ENCODE assay signal across 6 cellular contexts in genomic region chr19:14091885-14092462, GRCh38. TPM values are rescaled to one million over a fixed set of nuclear protein-coding genes. Genes with fewer than 3 reads are reported as not detected.
DNase-seq lines count a peak whose midpoint lies in the region; ATAC-seq lines count a peak whose summit lies in the region.

No MANE protein-coding gene starts in this region.

- H3K4me1 Mint-ChIP-seq in activated T-cell treated with anti-CD3 and anti-CD28 coated beads, Interleukin-2, amount 50 U/mL, for 72 hours (ENCODE audit: low read depth) = peaks cover 15% of the 10 kb centered on the region

- DNase-seq in activated T-cell treated with anti-CD3 and anti-CD28 coated beads, Interleukin-2, amount 50 U/mL, for 72 hours = peak; percentile 56 to 73
- no peak for DNase-seq in activated T-cell treated with anti-CD3 and anti-CD28 coated beads for 4 hours
- DNase-seq in activated CD4-positive, alpha-beta T cell treated with anti-CD3 and anti-CD28 coated beads for 48 hours = peak; percentile 57
- no peak for DNase-seq in NCI-H2029 treated with DMSO at 0.1 percent for 48 hours (lab: John Stamatoyannopoulos, UW)
- no peak for DNase-seq in NOMO-1 (lab: John Stamatoyannopoulos, UW; ENCODE audit: unreplicated experiment in 2 of 2)

- H3K4me3 Mint-ChIP-seq in activated T-cell treated with anti-CD3 and anti-CD28 coated beads, Interleukin-2, amount 50 U/mL, for 72 hours = peak overlapping the region; percentile 98

- ATAC-seq in activated T-cell treated with anti-CD3 and anti-CD28 coated beads, Interleukin-2, amount 50 U/mL, for 72 hours (replicated peaks in 1 of 2) = peak; percentile 21 to 27

- H3K36me3 Mint-ChIP-seq in activated T-cell treated with anti-CD3 and anti-CD28 coated beads, Interleukin-2, amount 50 U/mL, for 72 hours (ENCODE audit: insufficient read depth in 2 of 2) = peaks cover 9 to 25% of the 10 kb centered on the region in 2 donors

- H3K9me3 ChIP-seq in iPS-18c (ENCODE audit: control insufficient read depth, insufficient read depth, low read length) = peaks cover 3% of the 10 kb centered on the region

- H3K27ac Mint-ChIP-seq in activated T-cell treated with anti-CD3 and anti-CD28 coated beads, Interleukin-2, amount 50 U/mL, for 72 hours = peak overlapping the region; percentile 97

- no peaks in the 10 kb centered on the region for H3K27me3 Mint-ChIP-seq in activated T-cell treated with anti-CD3 and anti-CD28 coated beads, Interleukin-2, amount 50 U/mL, for 72 hours (ENCODE audit: low read depth)

- H3K9me3 Mint-ChIP-seq in activated T-cell treated with anti-CD3 and anti-CD28 coated beads, Interleukin-2, amount 50 U/mL, for 72 hours = peaks cover 2 to 4% of the 10 kb centered on the region in 2 donors

- H3K4me3 ChIP-seq in iPS-18c (ENCODE audit: insufficient read depth, low read depth, low read length) = peak overlapping the region; percentile 86

RNA-seq across cellular contexts. Expression of gene SAMD1, which starts 1.4 kb away (rescaled TPM):
- total RNA-seq in activated T-cell treated with anti-CD3 and anti-CD28 coated beads, Interleukin-2, amount 50 U/mL, for 72 hours = 10 to 100 TPM; 41.6 to 77.1 TPM

RNA-seq across cellular contexts. Expression of gene C19orf67, which starts 6.4 kb away (rescaled TPM):
- total RNA-seq in activated T-cell treated with anti-CD3 and anti-CD28 coated beads, Interleukin-2, amount 50 U/mL, for 72 hours = not detected

RNA-seq across cellular contexts. Expression of gene MISP3, which starts 19.4 kb away (rescaled TPM):
- total RNA-seq in activated T-cell treated with anti-CD3 and anti-CD28 coated beads, Interleukin-2, amount 50 U/mL, for 72 hours = 1 to 10 TPM; 4.6 to 5.8 TPM

RNA-seq across cellular contexts. Expression of gene PRKACA, which starts 25.6 kb away (rescaled TPM):
- 10 to 100 TPM; 67.7 to 75.0 TPM for total RNA-seq in activated T-cell treated with anti-CD3 and anti-CD28 coated beads, Interleukin-2, amount 50 U/mL, for 72 hours

RNA-seq across cellular contexts. Expression of gene PALM3, which starts 30.1 kb away (rescaled TPM):
- total RNA-seq in activated T-cell treated with anti-CD3 and anti-CD28 coated beads, Interleukin-2, amount 50 U/mL, for 72 hours = under 1 TPM in 1 of 2 donors, not detected in 1; 0.10 TPM

Comparison
In these comparisons a context has a peak if more than half of its experiments do, and no peak if none do; other contexts are left out.
1. DNase-seq: peak in activated T-cell treated with anti-CD3 and anti-CD28 coated beads, Interleukin-2, amount 50 U/mL, for 72 hours (2 of 2) and activated CD4-positive, alpha-beta T cell treated with anti-CD3 and anti-CD28 coated beads for 48 hours (single experiment); none in activated T-cell treated with anti-CD3 and anti-CD28 coated beads for 4 hours (single experiment), NCI-H2029 treated with DMSO at 0.1 percent for 48 hours (single experiment) and NOMO-1 (0 of 2).